ENCODE assay signal across 1 cellular context in genomic region chr15:48945386-48945785, GRCh38.
TF ChIP-seq lines count a peak whose summit lies in the region.

No MANE protein-coding gene starts in this region.

TF ChIP-seq in endothelial cell of umbilical vein, 7 proteins besides CTCF, POLR2A, EP300 and RAD21:
- no peak for TF ChIP-seq POLR2AphosphoS5 (IDR thresholded peaks at IDR 0.05; ENCODE audit: insufficient read depth, low read depth, low read length)
- TF ChIP-seq GATA2 (IDR thresholded peaks at IDR 0.05; ENCODE audit: insufficient read depth, insufficient read length, low read depth, low read length): no peak
- TF ChIP-seq MYC (IDR thresholded peaks at IDR 0.05; ENCODE audit: low read depth, low read length): no peak
- no peak for TF ChIP-seq FOS (IDR thresholded peaks at IDR 0.05; ENCODE audit: borderline replicate concordance, insufficient read depth, low read length)
- TF ChIP-seq JUN (IDR thresholded peaks at IDR 0.05; ENCODE audit: borderline replicate concordance, insufficient read depth, insufficient read length, low read depth): no peak
- no peak for TF ChIP-seq EZH2 (IDR thresholded peaks at IDR 0.05; ENCODE audit: borderline replicate concordance, low read depth, low read length, severe bottlenecking)
- no peak for TF ChIP-seq MAX (IDR thresholded peaks at IDR 0.05; ENCODE audit: insufficient read depth, insufficient read length)
TF ChIP-seq in endothelial cell of umbilical vein: peak in this region for 0.
